ENCODE assay signal across 11 cellular contexts in the genomic region with DNA sequence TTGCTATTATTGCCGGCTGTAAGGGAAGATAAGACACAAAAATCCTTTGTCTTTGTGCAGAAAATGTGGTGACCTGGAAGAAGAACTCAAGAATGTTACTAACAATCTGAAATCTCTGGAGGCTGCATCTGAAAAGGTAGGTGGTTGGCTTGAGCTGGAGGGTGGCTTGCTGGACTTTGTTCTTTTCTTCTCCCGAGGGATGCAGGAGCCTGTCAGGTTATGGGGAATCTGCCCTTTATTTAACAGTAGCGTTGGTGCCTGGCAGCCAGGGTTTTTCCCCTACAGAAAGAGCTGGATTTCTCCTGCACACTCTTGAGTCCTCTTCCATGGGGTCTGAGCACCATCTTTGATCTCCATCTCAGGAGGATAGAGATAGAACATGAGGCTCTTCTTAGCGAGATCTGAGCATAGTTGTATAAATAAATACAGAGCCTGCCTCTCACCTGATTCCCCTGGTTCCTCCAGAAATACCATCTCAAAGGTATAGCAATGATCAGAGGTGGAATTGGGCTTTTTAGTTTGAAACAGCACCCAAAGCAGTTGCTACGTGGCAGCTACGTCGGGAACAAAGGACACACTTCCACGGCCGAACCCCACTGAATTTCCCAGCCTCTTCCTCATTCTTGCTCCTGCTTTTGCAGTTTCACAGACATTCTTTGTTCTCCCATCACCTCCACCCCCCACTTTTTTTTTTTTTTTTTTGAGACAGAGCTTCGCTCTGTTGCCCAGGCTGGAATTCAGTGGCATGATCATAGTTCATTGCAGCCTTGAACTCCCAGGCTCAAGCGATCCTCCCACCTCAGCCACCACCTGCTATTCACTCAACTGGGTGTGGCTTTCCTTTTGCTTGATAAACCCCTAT. TPM values are rescaled to one million over a fixed set of nuclear protein-coding genes. Genes with fewer than 3 reads are reported as not detected.
DNase-seq lines count a peak whose midpoint lies in the region; ATAC-seq, FAIRE-seq and TF ChIP-seq lines count a peak whose summit lies in the region.
"Had no signal": no experiment of that assay in that cellular context is flagged by ENCODE, and none has a peak within 500 bp of the region (broad histone marks: within the 10 kb centered on the region; RNA-seq: fewer than 3 reads in every experiment).

No MANE protein-coding gene starts in this region.

- peak overlapping the region; percentile 47 to 66 for H3K27ac ChIP-seq in left lung
- H3K27ac ChIP-seq: SJSA1 had no signal

- POLR2A ChIA-PET in activated CD4-positive, alpha-beta memory T cell treated with anti-CD3 and anti-CD28 coated beads, Interleukin-2, amount 10 ng/mL, durations not matched to agents 7 days and 5 days (lab: Charles Lee): interaction anchor here (0.6 to 19.4 kb wide), 9 partner anchors 8 to 132 kb away, joined by 3 to 322 read pairs (median 4); a partner anchor contains a TSS

- no peaks in the 10 kb centered on the region for H3K9me3 ChIP-seq in left lung
- H3K9me3 ChIP-seq: SJSA1 had no signal

- H3K27ac Mint-ChIP-seq in activated CD4-positive, alpha-beta memory T cell treated with anti-CD3 and anti-CD28 coated beads, Interleukin-2, amount 10 ng/mL, durations not matched to agents 7 days and 5 days: peak overlapping the region; percentile 44
- H3K27ac Mint-ChIP-seq in stimulated activated memory B cell treated with anti-CD40 and anti-IgM and Interleukin-4, amounts not matched to agents 10 μg/mL and 1 μg/mL and 100 μg/mL, for 72 hours: peak overlapping the region; percentile 27

- DNase-seq in HCEC 1CT: peak; percentile 5
- no peak for DNase-seq in activated CD4-positive, alpha-beta memory T cell treated with anti-CD3 and anti-CD28 coated beads, Interleukin-2, amount 10 ng/mL, durations not matched to agents 7 days and 5 days
- DNase-seq in left lung: no peak
- DNase-seq in urothelium cell line (ENCODE audit: low spot score): no peak
- no peak for DNase-seq in NCI-H2227 treated with DMSO at 0.1 percent for 48 hours (lab: John Stamatoyannopoulos, UW)
- DNase-seq: activated CD8-positive, alpha-beta memory T cell treated with anti-CD3 and anti-CD28 coated beads for 24 hours; Kasumi-1; NCI-H345 had no signal

- peaks cover 9 to 100% of the 10 kb centered on the region in 2 donors for H3K36me3 ChIP-seq in left lung

- FAIRE-seq in urothelium cell line (lab: Jason Lieb, UNC): no peak

- H3K27me3 ChIP-seq in left lung: no peaks in the 10 kb centered on the region
- H3K27me3 ChIP-seq: SJSA1 had no signal

- H3K4me3 ChIP-seq in left lung: no peak overlapping the region
- H3K4me3 ChIP-seq: SJSA1 had no signal

- no peak for TF ChIP-seq CTCF in left lung (IDR thresholded peaks at IDR 0.05)

- H3K4me1 Mint-ChIP-seq in activated CD4-positive, alpha-beta memory T cell treated with anti-CD3 and anti-CD28 coated beads, Interleukin-2, amount 10 ng/mL, durations not matched to agents 7 days and 5 days: peaks cover 69% of the 10 kb centered on the region
- H3K4me1 Mint-ChIP-seq in stimulated activated memory B cell treated with anti-CD40 and anti-IgM and Interleukin-4, amounts not matched to agents 10 μg/mL and 1 μg/mL and 100 μg/mL, for 72 hours: peaks cover 33% of the 10 kb centered on the region

- ATAC-seq in left lung (peak; percentile 1), HG03025 (IDR thresholded peaks at IDR 0.05; ENCODE audit: low FRiP score, unreplicated experiment) (no peak)
- ATAC-seq in stimulated activated memory B cell treated with anti-CD40 and anti-IgM and Interleukin-4, amounts not matched to agents 10 μg/mL and 1 μg/mL and 100 μg/mL, for 72 hours: no peak

- CTCF ChIA-PET in activated CD4-positive, alpha-beta memory T cell treated with anti-CD3 and anti-CD28 coated beads, Interleukin-2, amount 10 ng/mL, durations not matched to agents 7 days and 5 days (lab: Charles Lee): interaction anchor here (1.4 to 3.8 kb wide), 4 partner anchors 8 to 22 kb away, joined by 3 to 15 read pairs (median 5); no protein-coding TSS in a partner anchor

- intact Hi-C loops in left lung (cut with DNase I): no loop called here

- H3K4me1 ChIP-seq in left lung: peaks cover 17 to 56% of the 10 kb centered on the region in 2 donors
- H3K4me1 ChIP-seq: SJSA1 had no signal

- H3K27me3 Mint-ChIP-seq in activated CD4-positive, alpha-beta memory T cell treated with anti-CD3 and anti-CD28 coated beads, Interleukin-2, amount 10 ng/mL, durations not matched to agents 7 days and 5 days: no peaks in the 10 kb centered on the region
- no peaks in the 10 kb centered on the region for H3K27me3 Mint-ChIP-seq in stimulated activated memory B cell treated with anti-CD40 and anti-IgM and Interleukin-4, amounts not matched to agents 10 μg/mL and 1 μg/mL and 100 μg/mL, for 72 hours

- no peak overlapping the region for H3K4me3 Mint-ChIP-seq in activated CD4-positive, alpha-beta memory T cell treated with anti-CD3 and anti-CD28 coated beads, Interleukin-2, amount 10 ng/mL, durations not matched to agents 7 days and 5 days
- no peak overlapping the region for H3K4me3 Mint-ChIP-seq in stimulated activated memory B cell treated with anti-CD40 and anti-IgM and Interleukin-4, amounts not matched to agents 10 μg/mL and 1 μg/mL and 100 μg/mL, for 72 hours

- H3K36me3 Mint-ChIP-seq in activated CD4-positive, alpha-beta memory T cell treated with anti-CD3 and anti-CD28 coated beads, Interleukin-2, amount 10 ng/mL, durations not matched to agents 7 days and 5 days (ENCODE audit: low read depth): peaks cover 87% of the 10 kb centered on the region
- H3K36me3 Mint-ChIP-seq in stimulated activated memory B cell treated with anti-CD40 and anti-IgM and Interleukin-4, amounts not matched to agents 10 μg/mL and 1 μg/mL and 100 μg/mL, for 72 hours: peaks cover 74% of the 10 kb centered on the region

- no peaks in the 10 kb centered on the region for H3K9me3 Mint-ChIP-seq in activated CD4-positive, alpha-beta memory T cell treated with anti-CD3 and anti-CD28 coated beads, Interleukin-2, amount 10 ng/mL, durations not matched to agents 7 days and 5 days
- no peaks in the 10 kb centered on the region for H3K9me3 Mint-ChIP-seq in stimulated activated memory B cell treated with anti-CD40 and anti-IgM and Interleukin-4, amounts not matched to agents 10 μg/mL and 1 μg/mL and 100 μg/mL, for 72 hours

RNA-seq across cellular contexts. Expression of a gene that starts 12.9 kb away (rescaled TPM):
- total RNA-seq in activated CD4-positive, alpha-beta memory T cell treated with anti-CD3 and anti-CD28 coated beads, Interleukin-2, amount 10 ng/mL, durations not matched to agents 7 days and 5 days: 100 to 1,000 TPM; 592 to 611 TPM
- total RNA-seq in left lung: 100 to 1,000 TPM; 437 to 536 TPM

RNA-seq across cellular contexts. Expression of a gene that starts 22.5 kb away (rescaled TPM):
- 100 to 1,000 TPM; 141 to 147 TPM for total RNA-seq in activated CD4-positive, alpha-beta memory T cell treated with anti-CD3 and anti-CD28 coated beads, Interleukin-2, amount 10 ng/mL, durations not matched to agents 7 days and 5 days
- total RNA-seq in left lung: 10 to 100 TPM; 70.7 to 88.8 TPM

RNA-seq across cellular contexts. Expression of a gene that starts 54.3 kb away (rescaled TPM):
- total RNA-seq in activated CD4-positive, alpha-beta memory T cell treated with anti-CD3 and anti-CD28 coated beads, Interleukin-2, amount 10 ng/mL, durations not matched to agents 7 days and 5 days: 100 to 1,000 TPM; 101 to 110 TPM
- 1 to 10 TPM; 7.1 to 8.5 TPM for total RNA-seq in left lung
- total RNA-seq: SJSA1 had no signal

Comparison
In these comparisons a context has a peak if more than half of its experiments do, and no peak if none do; other contexts are left out.
1. RNA of a gene that starts 54.3 kb away (total RNA-seq): 101 to 110 TPM in activated CD4-positive, alpha-beta memory T cell treated with anti-CD3 and anti-CD28 coated beads, Interleukin-2, amount 10 ng/mL, durations not matched to agents 7 days and 5 days; 7.1 to 8.5 TPM in left lung; every median in the first group is over 10 times any median in the second.